In genomic region chr7:112420236-112420945, GRCh38 we compare ENCODE assay signal across 11 cellular contexts. TPM values are rescaled to one million over a fixed set of nuclear protein-coding genes. Genes with fewer than 3 reads are reported as not detected.
DNase-seq lines count a peak whose midpoint lies in the region; ATAC-seq and TF ChIP-seq lines count a peak whose summit lies in the region.
"Had no signal": no experiment of that assay in that cellular context is flagged by ENCODE, and none has a peak within 500 bp of the region (broad histone marks: within the 10 kb centered on the region; RNA-seq: fewer than 3 reads in every experiment).

No MANE protein-coding gene starts in this region.

- no peaks in the 10 kb centered on the region for H3K9me2 ChIP-seq in hepatocyte (replicated peaks; ENCODE audit: insufficient read depth)

- no peak overlapping the region for H3K4me3 Mint-ChIP-seq in type B pancreatic cell

- H3K79me2 ChIP-seq in hepatocyte, result no peaks in the 10 kb centered on the region

- H3K36me3 ChIP-seq in right atrium auricular region, result no peaks in the 10 kb centered on the region
- no peaks in the 10 kb centered on the region for H3K36me3 ChIP-seq in hepatocyte (replicated peaks; ENCODE audit: insufficient read depth, low read depth)
- H3K36me3 ChIP-seq: upper lobe of right lung had no signal

- peak overlapping the region; percentile 43 for H3K4me2 ChIP-seq in hepatocyte
- H3K4me2 ChIP-seq: KMS-11 had no signal

- H3K27me3 ChIP-seq in right atrium auricular region (no peaks in the 10 kb centered on the region), hepatocyte (no peaks in the 10 kb centered on the region)
- H3K27me3 ChIP-seq: upper lobe of right lung had no signal

- H3K9me3 Mint-ChIP-seq in type B pancreatic cell, result peaks cover 10% of the 10 kb centered on the region

- peaks cover 30% of the 10 kb centered on the region for H3K4me1 Mint-ChIP-seq in type B pancreatic cell (ENCODE audit: unreplicated experiment)

- H3K4me1 ChIP-seq in right atrium auricular region (peaks cover 0 to 13% of the 10 kb centered on the region in 2 donors), hepatocyte (ENCODE audit: insufficient read depth) (peaks cover 6% of the 10 kb centered on the region)

- no peaks in the 10 kb centered on the region for H4K20me1 ChIP-seq in hepatocyte (ENCODE audit: insufficient read depth, poor library complexity, severe bottlenecking)

- intact Hi-C loops in left ventricle myocardium superior (cut with micrococcal nuclease), result no loop called here

- peak overlapping the region; percentile 43 for H2AFZ ChIP-seq in hepatocyte

- no peak overlapping the region for H3K4me3 ChIP-seq in right atrium auricular region
- peak overlapping the region; percentile 20 for H3K4me3 ChIP-seq in WI38 (ENCODE audit: low read depth, low read length)
- no peak overlapping the region for H3K4me3 ChIP-seq in hepatocyte
- H3K4me3 ChIP-seq: upper lobe of right lung had no signal

- H3K27me3 Mint-ChIP-seq in type B pancreatic cell, result no peaks in the 10 kb centered on the region

- peak; percentile 39 for ATAC-seq in left ventricle myocardium superior
- ATAC-seq in GM21619 (IDR thresholded peaks at IDR 0.05; ENCODE audit: unreplicated experiment), result no peak
- ATAC-seq: upper lobe of right lung had no signal

- H3K27ac Mint-ChIP-seq in type B pancreatic cell, result peak overlapping the region; percentile 29

- H3K36me3 Mint-ChIP-seq in type B pancreatic cell, result no peaks in the 10 kb centered on the region

- no peak for DNase-seq in left ventricle myocardium superior
- DNase-seq in right atrium auricular region (ENCODE audit: low spot score), result no peak
- no peak for DNase-seq in hepatocyte (ENCODE audit: low spot score)
- DNase-seq in type B pancreatic cell (ENCODE audit: extremely low spot score, unreplicated experiment), result no peak
- DNase-seq in NCI-H187 (lab: John Stamatoyannopoulos, UW), result no peak
- no peak for DNase-seq in AML-193 (lab: John Stamatoyannopoulos, UW)
- DNase-seq: occipital lobe, upper lobe of right lung had no signal

- no peak for TF ChIP-seq CTCF in right atrium auricular region (IDR thresholded peaks at IDR 0.05)
- TF ChIP-seq CTCF in WI38 (IDR thresholded peaks at IDR 0.05; ENCODE audit: low read depth, low read length), result no peak
- no peak for TF ChIP-seq CTCF in hepatocyte (IDR thresholded peaks at IDR 0.05; ENCODE audit: poor library complexity)
- no peak for TF ChIP-seq CTCF in type B pancreatic cell (conservative IDR thresholded peaks at IDR 0.05)

- no peaks in the 10 kb centered on the region for H3K9me3 ChIP-seq in right atrium auricular region
- no peaks in the 10 kb centered on the region for H3K9me3 ChIP-seq in hepatocyte (ENCODE audit: low read depth)
- H3K9me3 ChIP-seq: upper lobe of right lung had no signal

- no peak overlapping the region for H3K27ac ChIP-seq in right atrium auricular region
- H3K27ac ChIP-seq in hepatocyte, result no peak overlapping the region
- H3K27ac ChIP-seq: KMS-11, upper lobe of right lung had no signal

- WGBS in hepatocyte (ENCODE audit: low lambda C conversion rate, missing lambda C conversion rate), result 51% methylated on average over 11 of the region's 11 CpGs

RNA-seq across cellular contexts. Expression of gene IFRD1, which starts 29.9 kb away (rescaled TPM):
- total RNA-seq in left ventricle myocardium superior, result 20.6 TPM
- 10 to 100 TPM; 11.2 to 25.5 TPM for total RNA-seq in right atrium auricular region
- total RNA-seq in hepatocyte, result 83.7 and 114 TPM in 2 replicates
- polyA plus RNA-seq in hepatocyte, result 69.9 and 76.3 TPM in 2 replicates
- total RNA-seq in type B pancreatic cell (ENCODE audit: low replicate concordance), result 78.4 and 93.1 TPM in 2 replicates
